Comparison of ENCODE assay signal across 1 cellular context in the genomic region with DNA sequence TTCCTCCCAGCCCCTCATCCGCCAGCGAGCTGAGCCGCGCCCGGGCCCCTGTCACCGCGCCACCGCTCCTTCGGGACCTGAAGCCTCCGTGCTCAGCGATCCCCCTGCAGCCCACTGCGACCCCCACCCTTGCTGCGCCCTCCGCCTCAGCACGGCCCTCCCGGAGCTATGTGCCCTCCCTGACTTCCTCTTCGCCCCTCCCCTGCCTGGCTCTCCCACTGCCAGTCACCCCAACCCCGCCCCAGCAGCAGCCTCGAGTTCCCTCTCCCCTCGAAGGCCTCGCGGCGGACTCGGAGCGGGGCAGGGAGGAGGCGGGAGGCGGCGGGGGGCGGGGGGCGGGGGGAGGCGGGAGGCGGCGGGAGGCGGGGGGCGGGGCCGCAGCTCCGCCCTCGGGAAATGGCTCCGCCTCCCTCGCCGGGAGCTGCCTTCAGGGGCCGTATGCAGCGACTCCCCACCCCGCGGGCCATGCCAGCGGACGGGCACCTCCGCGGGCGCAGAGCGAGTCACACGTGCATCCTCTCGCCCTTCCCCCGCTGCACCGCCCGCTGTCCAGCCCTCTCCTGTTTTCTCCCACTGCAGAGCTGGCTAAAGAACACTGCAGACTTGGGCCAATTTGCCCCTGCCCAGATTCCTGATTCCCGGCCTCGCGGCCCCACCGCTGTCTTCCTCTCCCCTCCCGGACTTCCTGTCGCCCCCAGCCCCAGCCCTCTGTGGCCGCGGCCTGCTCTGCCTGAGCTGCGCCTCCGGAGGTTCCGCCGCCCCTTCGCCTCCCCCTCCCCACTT.
TF ChIP-seq lines count a peak whose summit lies in the region.

No MANE protein-coding gene starts in this region.

TF ChIP-seq in Ishikawa, 13 proteins besides CTCF, POLR2A, EP300 and RAD21 (continued from another document):
- TF ChIP-seq TEAD4 (IDR thresholded peaks at IDR 0.05) (peak; percentile 46), ZBTB7A (IDR thresholded peaks at IDR 0.05; ENCODE audit: low read depth) (peak; percentile 95), NFIC (IDR thresholded peaks at IDR 0.05) (peak; percentile 19; the same call in 1 of the 2 replicates), TCF12 (IDR thresholded peaks at IDR 0.05; ENCODE audit: low read depth) (peak; percentile 70), CREB1 (IDR thresholded peaks at IDR 0.05; ENCODE audit: low read depth) (no peak)
- TF ChIP-seq, protein P1, sequence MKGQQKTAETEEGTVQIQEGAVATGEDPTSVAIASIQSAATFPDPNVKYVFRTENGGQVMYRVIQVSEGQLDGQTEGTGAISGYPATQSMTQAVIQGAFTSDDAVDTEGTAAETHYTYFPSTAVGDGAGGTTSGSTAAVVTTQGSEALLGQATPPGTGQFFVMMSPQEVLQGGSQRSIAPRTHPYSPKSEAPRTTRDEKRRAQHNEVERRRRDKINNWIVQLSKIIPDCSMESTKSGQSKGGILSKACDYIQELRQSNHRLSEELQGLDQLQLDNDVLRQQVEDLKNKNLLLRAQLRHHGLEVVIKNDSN (IDR thresholded peaks at IDR 0.05), result peak; percentile 69; the same call in 1 of the 2 replicates
